In genomic region chr4:172393220-172393619, GRCh38 we compare ENCODE assay signal across 15 cellular contexts.
"Had no signal": no experiment of that assay in that cellular context is flagged by ENCODE, and none has a peak within 500 bp of the region (broad histone marks: within the 10 kb centered on the region; RNA-seq: fewer than 3 reads in every experiment).

No MANE protein-coding gene starts in this region.

- H3K36me3 ChIP-seq: esophagus squamous epithelium, upper lobe of right lung had no signal

- H3K27ac ChIP-seq: body of pancreas, esophagus squamous epithelium, upper lobe of right lung had no signal

- DNase-seq: activated B cell treated with CpG ODN at 0.5 μM for 24 hours; activated CD4-positive, alpha-beta T cell treated with anti-CD3 and anti-CD28 coated beads, Interleukin-2, amount 10 ng/mL, durations not matched to agents 24 days and 14 days; activated CD8-positive, alpha-beta T cell treated with anti-CD3 and anti-CD28 coated beads for 36 hours; activated naive CD4-positive, alpha-beta T cell treated with anti-CD3 and anti-CD28 coated beads for 36 hours; activated T-cell treated with anti-CD3 and anti-CD28 coated beads, Interleukin-2, amount 50 U/mL, for 24 hours; body of pancreas; dermis blood vessel endothelial cell; effector memory CD8-positive, alpha-beta T cell; esophagus squamous epithelium; immature natural killer cell; kidney glomerular epithelial cell; left ventricle myocardium superior; occipital lobe; stimulated activated naive B cell treated with anti-CD40 and anti-IgM and Interleukin-4, amounts not matched to agents 10 μg/mL and 1 μg/mL and 100 μg/mL, for 72 hours; upper lobe of right lung had no signal

- H3K9me3 ChIP-seq: body of pancreas, esophagus squamous epithelium, upper lobe of right lung had no signal

- H3K4me3 ChIP-seq: body of pancreas, esophagus squamous epithelium, upper lobe of right lung had no signal
